ENCODE assay signal across 8 cellular contexts in genomic region chr1:27884182-27884954, GRCh38. TPM values are rescaled to one million over a fixed set of nuclear protein-coding genes. Genes with fewer than 3 reads are reported as not detected.
A peak's percentile ranks its signal among the peaks of the same experiment; 100 is the strongest.
DNase-seq lines count a peak whose midpoint lies in the region; ATAC-seq and TF ChIP-seq lines count a peak whose summit lies in the region.

No MANE protein-coding gene starts in this region.

- no peak for TF ChIP-seq CTCF in GM13977 (IDR thresholded peaks at IDR 0.05; ENCODE audit: extremely low read depth, insufficient read depth, missing control alignments)
- no peak for TF ChIP-seq CTCF in activated B cell treated with CpG ODN at 0.5 μM for 24 hours (IDR thresholded peaks at IDR 0.05)
- no peak for TF ChIP-seq CTCF in nephron progenitor cell (IDR thresholded peaks at IDR 0.05)

- peak overlapping the region; percentile 77 for H3K27ac Mint-ChIP-seq in activated B cell treated with CpG ODN at 0.5 μM for 24 hours
- peak overlapping the region; percentile 89 for H3K27ac Mint-ChIP-seq in nephron progenitor cell

- in situ Hi-C loops in GM13977 (cut with MboI; ENCODE audit: low pct_unique_long_range_greater_than_20kb, low sequenced_read_pairs, unreplicated experiment): no loop called here

- peaks cover 56% of the 10 kb centered on the region for H3K4me1 Mint-ChIP-seq in activated B cell treated with CpG ODN at 0.5 μM for 24 hours
- peaks cover 42% of the 10 kb centered on the region for H3K4me1 Mint-ChIP-seq in nephron progenitor cell

- peak; percentile 47 for ATAC-seq in HG02588 (IDR thresholded peaks at IDR 0.05; ENCODE audit: unreplicated experiment)
- peak; percentile 60 for ATAC-seq in activated B cell treated with CpG ODN at 0.5 μM for 24 hours (ENCODE audit: low read depth)
- ATAC-seq in HG02884 (IDR thresholded peaks at IDR 0.05; ENCODE audit: unreplicated experiment): no peak

- intact Hi-C loops in activated B cell treated with CpG ODN at 0.5 μM for 24 hours (cut with micrococcal nuclease): loop anchor here (1.0 kb wide), 1 partner anchor 9 kb away; no protein-coding TSS in a partner anchor

- peak overlapping the region; percentile 68 for H3K4me3 Mint-ChIP-seq in activated B cell treated with CpG ODN at 0.5 μM for 24 hours
- H3K4me3 Mint-ChIP-seq in nephron progenitor cell: no peak overlapping the region

- H3K9me3 Mint-ChIP-seq in activated B cell treated with CpG ODN at 0.5 μM for 24 hours: no peaks in the 10 kb centered on the region
- H3K9me3 Mint-ChIP-seq in nephron progenitor cell: no peaks in the 10 kb centered on the region

- H3K27me3 Mint-ChIP-seq in activated B cell treated with CpG ODN at 0.5 μM for 24 hours (no peaks in the 10 kb centered on the region), nephron progenitor cell (ENCODE audit: low read depth, poor library complexity) (peaks cover 4% of the 10 kb centered on the region)

- peak; percentile 62 for DNase-seq in GM13977 (ENCODE audit: low spot score)
- DNase-seq in activated B cell treated with CpG ODN at 0.5 μM for 24 hours: no peak
- no peak for DNase-seq in nephron progenitor cell
- DNase-seq in iPS-NIHi11 (ENCODE audit: low spot score): no peak
- no peak for DNase-seq in 8988T
- no peak for DNase-seq in cortex of kidney (lab: John Stamatoyannopoulos, UW)

- POLR2A ChIA-PET in activated B cell treated with CpG ODN at 0.5 μM for 24 hours (lab: Charles Lee): interaction anchor here (1.4 to 2.5 kb wide), 2 partner anchors 10 to 21 kb away, joined by 3 to 30 read pairs; partner anchors contain the start of gene THEMIS2

- H3K36me3 Mint-ChIP-seq in activated B cell treated with CpG ODN at 0.5 μM for 24 hours (ENCODE audit: low read depth) (peaks cover 78% of the 10 kb centered on the region), nephron progenitor cell (ENCODE audit: low read depth) (peaks cover 12% of the 10 kb centered on the region)

- CTCF ChIA-PET in activated B cell treated with CpG ODN at 0.5 μM for 24 hours (lab: Charles Lee): no interaction called here

RNA-seq across cellular contexts. Expression of gene THEMIS2, which starts 12.0 kb away (rescaled TPM):
- total RNA-seq in activated B cell treated with CpG ODN at 0.5 μM for 24 hours: 56.1 and 78.6 TPM in 2 replicates

RNA-seq across cellular contexts. Expression of gene RPA2, which starts 30.0 kb away (rescaled TPM):
- 53.7 and 55.1 TPM in 2 replicates for total RNA-seq in activated B cell treated with CpG ODN at 0.5 μM for 24 hours

RNA-seq across cellular contexts. Expression of gene SMPDL3B, which starts 50.4 kb away (rescaled TPM):
- not detected in 2 replicates for total RNA-seq in activated B cell treated with CpG ODN at 0.5 μM for 24 hours

RNA-seq across cellular contexts. Expression of gene PPP1R8, which starts 53.8 kb away (rescaled TPM):
- total RNA-seq in activated B cell treated with CpG ODN at 0.5 μM for 24 hours: 48.3 and 52.0 TPM in 2 replicates
